Comparison of ENCODE assay signal across 7 cellular contexts in the genomic region with DNA sequence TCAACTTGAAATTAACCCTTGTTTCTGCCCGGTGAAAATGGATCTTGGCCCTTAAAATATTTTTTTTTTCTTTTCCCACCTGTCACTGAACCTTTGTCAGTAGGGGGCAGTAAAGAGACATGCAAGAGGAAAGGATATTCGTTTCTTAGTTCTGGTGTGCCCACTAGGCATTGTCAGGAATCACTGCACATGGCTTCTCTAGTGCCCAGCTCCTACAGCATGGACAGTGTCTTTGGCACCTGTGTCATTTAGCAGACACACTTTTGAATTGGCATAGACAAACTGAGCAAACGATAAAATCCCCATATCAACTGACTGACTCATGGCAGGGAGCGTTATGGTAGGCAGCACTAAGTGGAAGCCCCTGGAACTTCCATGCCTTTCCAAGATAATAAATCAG.
DNase-seq lines count a peak whose midpoint lies in the region; ATAC-seq and TF ChIP-seq lines count a peak whose summit lies in the region.

No MANE protein-coding gene starts in this region.

- WGBS in thyroid gland, 2 donors = 58 to 62% methylated on average over 4 of the region's 4 CpGs

- no peaks in the 10 kb centered on the region for H3K9me3 ChIP-seq in thyroid gland

- H3K4me3 ChIP-seq in astrocyte of the spinal cord (ENCODE audit: low read depth, low read length) = no peak overlapping the region
- no peak overlapping the region for H3K4me3 ChIP-seq in thyroid gland (replicated peaks in 1 of 3)

- H3K4me1 Mint-ChIP-seq in neural crest cell = peaks cover 7% of the 10 kb centered on the region

- ATAC-seq in HG03571 (IDR thresholded peaks at IDR 0.05; ENCODE audit: unreplicated experiment) = no peak

- in situ Hi-C loops in GM13976 (cut with MboI; ENCODE audit: low sequenced_read_pairs, unreplicated experiment) (no loop called here), astrocyte of the spinal cord (cut with HindIII; ENCODE audit: low sequenced_read_pairs) (no loop called here)

- no peak for TF ChIP-seq POLR2A in thyroid gland (IDR thresholded peaks at IDR 0.05)

- H3K36me3 Mint-ChIP-seq in neural crest cell (ENCODE audit: low read depth) = no peaks in the 10 kb centered on the region

- no peaks in the 10 kb centered on the region for H3K4me1 ChIP-seq in thyroid gland

- no peak overlapping the region for H3K27ac ChIP-seq in thyroid gland

- peaks cover 5% of the 10 kb centered on the region for H3K9me3 Mint-ChIP-seq in neural crest cell

- TF ChIP-seq CTCF in GM13976 (IDR thresholded peaks at IDR 0.05; ENCODE audit: borderline replicate concordance, control extremely low read depth, extremely low read depth, insufficient read depth, missing control alignments) = peak; percentile 38
- TF ChIP-seq CTCF in astrocyte of the spinal cord (IDR thresholded peaks at IDR 0.05; ENCODE audit: low read depth, low read length) = peak; percentile 52
- peak; percentile 67 for TF ChIP-seq CTCF in neural crest cell (conservative IDR thresholded peaks at IDR 0.05)
- peak in 3 of 6 experiments; percentile 24 to 43 (median 31) for TF ChIP-seq CTCF in thyroid gland (IDR thresholded peaks at IDR 0.05)

- intact Hi-C loops in thyroid gland (cut with DNase I) = no loop called here

- H3K27me3 Mint-ChIP-seq in neural crest cell (ENCODE audit: low read depth) = no peaks in the 10 kb centered on the region

- DNase-seq in GM13976 (ENCODE audit: low spot score) (peak; percentile 17), NAMALWA (ENCODE audit: low spot score) (peak; percentile 68), astrocyte of the spinal cord (ENCODE audit: low read depth, low spot score) (peak; percentile 12), neural crest cell (ENCODE audit: low read depth, low spot score) (no peak), thyroid gland (no peak), A172 (ENCODE audit: low spot score) (no peak)

- H3K36me3 ChIP-seq in thyroid gland = no peaks in the 10 kb centered on the region

- no peaks in the 10 kb centered on the region for H3K27me3 ChIP-seq in thyroid gland

- no peak overlapping the region for H3K27ac Mint-ChIP-seq in neural crest cell (ENCODE audit: unreplicated experiment)

- H3K4me3 Mint-ChIP-seq in neural crest cell = no peak overlapping the region

Comparison
In these comparisons a context has a peak if more than half of its experiments do, and no peak if none do; other contexts are left out.
1. DNase-seq: peak in GM13976 (single experiment), NAMALWA (single experiment) and astrocyte of the spinal cord (single experiment); none in neural crest cell (single experiment), thyroid gland (0 of 2) and A172 (single experiment).